Comparison of ENCODE assay signal across 8 cellular contexts in the genomic region with DNA sequence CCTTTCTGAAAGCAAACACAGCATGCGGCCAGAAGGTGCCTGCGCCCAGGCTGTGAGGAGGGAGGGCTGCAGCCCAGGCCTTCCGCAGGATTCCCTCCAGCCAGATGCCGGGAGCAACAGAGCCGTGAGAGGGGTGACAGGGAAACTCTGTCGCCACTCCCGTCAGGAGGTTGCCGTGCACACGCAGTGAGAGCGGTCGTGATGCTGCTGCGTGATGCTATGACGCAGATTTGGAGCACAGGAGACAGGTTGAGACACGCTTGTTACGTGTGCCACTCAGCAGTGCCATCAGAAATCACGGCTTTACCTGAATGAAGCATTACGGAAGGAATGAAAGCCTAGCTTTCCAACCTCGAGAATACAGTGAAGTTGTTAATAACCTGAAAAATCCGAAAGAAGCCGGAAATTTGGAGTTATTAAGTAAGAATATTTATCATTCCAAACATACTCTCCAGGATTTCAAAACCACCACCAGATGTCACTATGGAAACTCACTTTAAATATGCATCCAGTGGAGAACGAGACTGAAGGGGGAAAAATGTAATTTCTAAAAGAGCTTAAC. TPM values are rescaled to one million over a fixed set of nuclear protein-coding genes. Genes with fewer than 3 reads are reported as not detected.
DNase-seq lines count a peak whose midpoint lies in the region; ATAC-seq, FAIRE-seq and TF ChIP-seq lines count a peak whose summit lies in the region.

No MANE protein-coding gene starts in this region.

- peaks cover 40% of the 10 kb centered on the region for H3K4me1 ChIP-seq in SJSA1 (replicated peaks)
- H3K4me1 ChIP-seq in mucosa of descending colon (ENCODE audit: low read depth), result peaks cover 9% of the 10 kb centered on the region

- no peaks in the 10 kb centered on the region for H3K9me3 Mint-ChIP-seq in activated T-helper 1 cell treated with anti-CD3 and anti-CD28 coated beads, Interleukin-12 subunit alpha, Interleukin-12 subunit beta, Interleukin-2, Interleukin-4 antibody, amounts not matched to agents 30 ng/mL and 10 ng/mL and 1 ng/mL, durations not matched to agents 14 hours and 24 hours and 36 hours

- peaks cover 86% of the 10 kb centered on the region for H3K36me3 ChIP-seq in SJSA1
- no peaks in the 10 kb centered on the region for H3K36me3 ChIP-seq in mucosa of descending colon (ENCODE audit: low read depth)

- H3K4me3 ChIP-seq in SJSA1 (no peak overlapping the region), mucosa of descending colon (no peak overlapping the region)

- DNase-seq in H4 (ENCODE audit: low spot score), result peak; percentile 24
- DNase-seq in SJSA1 (ENCODE audit: low read depth in 1 of 2, low spot score in 2 of 2), result peak in 1 of 2 experiments; percentile 48
- DNase-seq in frontal cortex (ENCODE audit: low spot score in 2 of 2), result no peak
- peak; percentile 68 for DNase-seq in putamen (ENCODE audit: low spot score)
- DNase-seq in activated naive CD4-positive, alpha-beta T cell (lab: John Stamatoyannopoulos, UW), result no peak
- no peak for DNase-seq in mucosa of descending colon
- no peak for DNase-seq in activated T-helper 1 cell treated with anti-CD3 and anti-CD28 coated beads, Interleukin-12 subunit alpha, Interleukin-12 subunit beta, Interleukin-2, Interleukin-4 antibody, amounts not matched to agents 30 ng/mL and 10 ng/mL and 1 ng/mL, durations not matched to agents 14 hours and 24 hours and 36 hours (ENCODE audit: low spot score)

- H3K9me3 ChIP-seq in SJSA1 (replicated peaks), result no peaks in the 10 kb centered on the region
- H3K9me3 ChIP-seq in mucosa of descending colon, result no peaks in the 10 kb centered on the region

- no peaks in the 10 kb centered on the region for H3K27me3 ChIP-seq in SJSA1 (replicated peaks)

- H3K27me3 Mint-ChIP-seq in activated T-helper 1 cell treated with anti-CD3 and anti-CD28 coated beads, Interleukin-12 subunit alpha, Interleukin-12 subunit beta, Interleukin-2, Interleukin-4 antibody, amounts not matched to agents 30 ng/mL and 10 ng/mL and 1 ng/mL, durations not matched to agents 14 hours and 24 hours and 36 hours (ENCODE audit: insufficient read depth), result no peaks in the 10 kb centered on the region

- H3K27ac Mint-ChIP-seq in activated T-helper 1 cell treated with anti-CD3 and anti-CD28 coated beads, Interleukin-12 subunit alpha, Interleukin-12 subunit beta, Interleukin-2, Interleukin-4 antibody, amounts not matched to agents 30 ng/mL and 10 ng/mL and 1 ng/mL, durations not matched to agents 14 hours and 24 hours and 36 hours, result no peak overlapping the region

- H3K4me3 Mint-ChIP-seq in activated T-helper 1 cell treated with anti-CD3 and anti-CD28 coated beads, Interleukin-12 subunit alpha, Interleukin-12 subunit beta, Interleukin-2, Interleukin-4 antibody, amounts not matched to agents 30 ng/mL and 10 ng/mL and 1 ng/mL, durations not matched to agents 14 hours and 24 hours and 36 hours, result no peak overlapping the region

- ATAC-seq in mucosa of descending colon (no peak), GM19452 (IDR thresholded peaks at IDR 0.05; ENCODE audit: unreplicated experiment) (no peak)

- intact Hi-C loops in mucosa of descending colon (cut with DNase I, micrococcal nuclease), result no loop called here
- intact Hi-C loops in activated T-helper 1 cell treated with anti-CD3 and anti-CD28 coated beads, Interleukin-12 subunit alpha, Interleukin-12 subunit beta, Interleukin-2, Interleukin-4 antibody, amounts not matched to agents 30 ng/mL and 10 ng/mL and 1 ng/mL, durations not matched to agents 14 hours and 24 hours and 36 hours (cut with micrococcal nuclease), result no loop called here

- no peak for TF ChIP-seq CTCF in mucosa of descending colon (IDR thresholded peaks at IDR 0.05)

- H3K27ac ChIP-seq in SJSA1, result 0 out of 2 replicates have a peak overlapping the region, but pooled peaks have one; percentile 2

- peak; percentile 23 for FAIRE-seq in frontal cortex (lab: Jason Lieb, UNC)

- no peaks in the 10 kb centered on the region for H3K36me3 Mint-ChIP-seq in activated T-helper 1 cell treated with anti-CD3 and anti-CD28 coated beads, Interleukin-12 subunit alpha, Interleukin-12 subunit beta, Interleukin-2, Interleukin-4 antibody, amounts not matched to agents 30 ng/mL and 10 ng/mL and 1 ng/mL, durations not matched to agents 14 hours and 24 hours and 36 hours (ENCODE audit: low read depth)

- no peaks in the 10 kb centered on the region for H3K4me1 Mint-ChIP-seq in activated T-helper 1 cell treated with anti-CD3 and anti-CD28 coated beads, Interleukin-12 subunit alpha, Interleukin-12 subunit beta, Interleukin-2, Interleukin-4 antibody, amounts not matched to agents 30 ng/mL and 10 ng/mL and 1 ng/mL, durations not matched to agents 14 hours and 24 hours and 36 hours (ENCODE audit: low read depth)

RNA-seq across cellular contexts. Expression of a gene that starts 54.4 kb away (rescaled TPM):
- 71.1 and 71.6 TPM in 2 replicates for total RNA-seq in H4 (2014; rRNA removed; shearing (Covaris generic))
- total RNA-seq in SJSA1 (2014; rRNA removed; shearing (Covaris generic)), result 338 and 483 TPM in 2 replicates
- total RNA-seq in frontal cortex (26.9 TPM), mucosa of descending colon (100 to 1,000 TPM; 241 to 337 (median 259) TPM)
- total RNA-seq in activated T-helper 1 cell treated with anti-CD3 and anti-CD28 coated beads, Interleukin-12 subunit alpha, Interleukin-12 subunit beta, Interleukin-2, Interleukin-4 antibody, amounts not matched to agents 30 ng/mL and 10 ng/mL and 1 ng/mL, durations not matched to agents 14 hours and 24 hours and 36 hours, result 0.03 and 0.15 TPM in 2 replicates

Comparison
In these comparisons a context has a peak if more than half of its experiments do, and no peak if none do; other contexts are left out.
1. DNase-seq: peak in H4 (single experiment) and putamen (single experiment); none in frontal cortex (0 of 2), activated naive CD4-positive, alpha-beta T cell (0 of 4), mucosa of descending colon (0 of 3) and activated T-helper 1 cell treated with anti-CD3 and anti-CD28 coated beads, Interleukin-12 subunit alpha, Interleukin-12 subunit beta, Interleukin-2, Interleukin-4 antibody, amounts not matched to agents 30 ng/mL and 10 ng/mL and 1 ng/mL, durations not matched to agents 14 hours and 24 hours and 36 hours (single experiment).
2. RNA of a gene that starts 54.4 kb away (total RNA-seq): 338 to 483 TPM in SJSA1, 241 to 337 TPM in mucosa of descending colon, 71.1 to 71.6 TPM in H4 and 26.9 TPM in frontal cortex (single experiment); 0.03 to 0.15 TPM in activated T-helper 1 cell treated with anti-CD3 and anti-CD28 coated beads, Interleukin-12 subunit alpha, Interleukin-12 subunit beta, Interleukin-2, Interleukin-4 antibody, amounts not matched to agents 30 ng/mL and 10 ng/mL and 1 ng/mL, durations not matched to agents 14 hours and 24 hours and 36 hours; every median in the first group is over 10 times any median in the second.